In the genomic region with DNA sequence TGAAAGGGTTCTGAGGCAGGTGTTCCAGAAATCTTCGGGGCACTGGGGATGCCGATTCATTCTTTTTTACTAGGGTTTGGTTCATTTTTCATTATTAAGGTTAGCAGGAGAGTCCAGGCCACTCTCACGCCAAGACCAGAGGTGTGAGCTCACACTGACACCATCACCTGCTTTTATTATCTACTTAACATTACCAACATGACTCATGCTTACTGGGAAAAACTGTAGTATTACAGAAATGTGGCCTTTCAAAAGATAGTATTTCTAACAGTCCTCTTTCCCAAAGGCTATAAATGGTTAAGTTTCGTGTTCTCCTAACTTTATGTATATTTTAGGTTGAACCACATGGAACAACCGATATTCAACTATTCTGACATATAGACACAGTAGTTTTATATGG, we compare ENCODE assay signal across 18 cellular contexts.
DNase-seq lines count a peak whose midpoint lies in the region; ATAC-seq and TF ChIP-seq lines count a peak whose summit lies in the region.
"Had no signal": no experiment of that assay in that cellular context is flagged by ENCODE, and none has a peak within 500 bp of the region (broad histone marks: within the 10 kb centered on the region; RNA-seq: fewer than 3 reads in every experiment).

No MANE protein-coding gene starts in this region.

- peak overlapping the region; percentile 55 for H3K27ac Mint-ChIP-seq in endodermal cell
- H3K27ac Mint-ChIP-seq: CD8-positive, alpha-beta T cell; HFFc6 had no signal

- no peak for ATAC-seq in activated CD4-positive, CD25-positive, alpha-beta regulatory T cell treated with anti-CD3 and anti-CD28 coated beads, Interleukin-2, amount 50 U/mL, for 24 hours

- no peak for TF ChIP-seq CTCF in endodermal cell (conservative IDR thresholded peaks at IDR 0.05)
- TF ChIP-seq CTCF in vagina (IDR thresholded peaks at IDR 0.05): no peak
- TF ChIP-seq CTCF in OCI-LY7 (conservative IDR thresholded peaks at IDR 0.05; ENCODE audit: low read length): no peak

- no peak overlapping the region for H3K9ac ChIP-seq in endodermal cell (ENCODE audit: extremely low read depth, low read length, poor library complexity, severe bottlenecking)
- H3K9ac ChIP-seq: SK-N-SH had no signal

- H3K36me3 Mint-ChIP-seq in endodermal cell (ENCODE audit: low read depth): peaks cover 83% of the 10 kb centered on the region
- H3K36me3 Mint-ChIP-seq: CD8-positive, alpha-beta T cell had no signal

- H3K9me2 ChIP-seq in OCI-LY7 (ENCODE audit: insufficient read depth, low read length): no peaks in the 10 kb centered on the region
- H3K9me2 ChIP-seq: SK-N-SH had no signal

- intact Hi-C loops in vagina (cut with DNase I) (no loop called here), OCI-LY7 (cut with micrococcal nuclease; ENCODE audit: unreplicated experiment) (loop anchor here (2.0 to 5.0 kb wide), 3 partner anchors 296 to 813 kb away; no protein-coding TSS in a partner anchor)

- H3K4me3 Mint-ChIP-seq in endodermal cell: no peak overlapping the region
- H3K4me3 Mint-ChIP-seq: CD8-positive, alpha-beta T cell; HFFc6 had no signal

- CTCF ChIA-PET in OCI-LY7 (lab: Charles Lee; ENCODE audit: unreplicated experiment): interaction anchor here (1.0 kb wide), 1 partner anchor 9 kb away, joined by 3 read pairs; no protein-coding TSS in a partner anchor

- peaks cover 7% of the 10 kb centered on the region for H3K4me1 Mint-ChIP-seq in endodermal cell

- H3K9me3 Mint-ChIP-seq in endodermal cell: no peaks in the 10 kb centered on the region
- H3K9me3 Mint-ChIP-seq: CD8-positive, alpha-beta T cell; HFFc6 had no signal

- H3K4me1 ChIP-seq in endodermal cell (ENCODE audit: control insufficient read depth, insufficient read depth, low read length) (peaks cover 6% of the 10 kb centered on the region), muscle layer of duodenum (ENCODE audit: control insufficient read depth in 1 of 2, insufficient read depth in 2 of 2, low read length in 2 of 2) (peaks cover 0 to 9% of the 10 kb centered on the region in 2 donors), vagina (peaks cover 9% of the 10 kb centered on the region), OCI-LY7 (ENCODE audit: insufficient read depth, low read length, poor library complexity, severe bottlenecking) (no peaks in the 10 kb centered on the region)

- no peaks in the 10 kb centered on the region for H4K20me1 ChIP-seq in OCI-LY7 (ENCODE audit: insufficient read depth, low read length)

- no TSS peak for BruUV-seq in OCI-LY7 (replicated peaks; lab: Mats Ljungman, UMichigan)

- DNase-seq in NK-92 treated with Interleukin-12 subunit alpha and Interleukin-12 subunit beta, amount 100 ng/mL, for 24 hours (lab: John Stamatoyannopoulos, UW): peak; percentile 34
- no peak for DNase-seq in NK-92 (lab: John Stamatoyannopoulos, UW; ENCODE audit: unreplicated experiment)
- DNase-seq in endodermal cell: no peak
- DNase-seq in vagina (ENCODE audit: extremely low spot score in 2 of 2): no peak
- no peak for DNase-seq in OCI-LY7 (ENCODE audit: low spot score)
- DNase-seq in SHP77 treated with DMSO at 0.1 percent for 48 hours (lab: John Stamatoyannopoulos, UW): no peak
- DNase-seq: C1 segment of cervical spinal cord, NCI-H2171, NCI-H524 treated with DMSO at 0.1 percent for 48 hours, SIG-M5 had no signal

- H3K4me2 ChIP-seq in OCI-LY7 (ENCODE audit: low read length): no peak overlapping the region
- H3K4me2 ChIP-seq: PC-9, SK-N-SH had no signal

- H3K36me3 ChIP-seq in endodermal cell (ENCODE audit: control insufficient read depth, insufficient read depth, low read length) (peaks cover 100% of the 10 kb centered on the region), muscle layer of duodenum (ENCODE audit: control insufficient read depth in 1 of 2, insufficient read depth in 2 of 2, low read length in 2 of 2) (peaks cover 0 to 31% of the 10 kb centered on the region in 2 donors), vagina (peaks cover 0 to 30% of the 10 kb centered on the region in 2 donors), OCI-LY7 (ENCODE audit: insufficient read depth, low read length) (no peaks in the 10 kb centered on the region)

- H3K79me2 ChIP-seq in OCI-LY7 (ENCODE audit: insufficient read depth, low read depth, low read length): no peaks in the 10 kb centered on the region

- no peak for TF ChIP-seq POLR2A in vagina (IDR thresholded peaks at IDR 0.05)

- H3K4me3 ChIP-seq in endodermal cell (ENCODE audit: low read length) (no peak overlapping the region), muscle layer of duodenum (ENCODE audit: low read depth in 1 of 2, low read length in 2 of 2) (no peak overlapping the region), vagina (no peak overlapping the region), OCI-LY7 (ENCODE audit: low read depth, low read length, poor library complexity, severe bottlenecking) (no peak overlapping the region)
- H3K4me3 ChIP-seq: GM12878, PC-9 had no signal

- H2AFZ ChIP-seq in OCI-LY7 (ENCODE audit: low read length): no peak overlapping the region
- H2AFZ ChIP-seq: PC-9 had no signal

- WGBS in endodermal cell (ENCODE audit: insufficient coverage in 1 of 2, insufficient read length in 1 of 2), 2 experiments: 97% methylated on average over 5 of the region's 5 CpGs; no CpG with 5 or more reads in 1 of the 2 experiments

- H3K27ac ChIP-seq in endodermal cell (ENCODE audit: low read depth, low read length) (peak overlapping the region; percentile 33), muscle layer of duodenum (ENCODE audit: low read length) (peak overlapping the region; percentile 27), vagina (peak overlapping the region; percentile 23), OCI-LY7 (ENCODE audit: low read depth, low read length, poor library complexity, severe bottlenecking) (no peak overlapping the region)
- H3K27ac ChIP-seq: 22Rv1, PC-9 had no signal

- H3K9me3 ChIP-seq in endodermal cell (ENCODE audit: control insufficient read depth, low read length): no peaks in the 10 kb centered on the region
- H3K9me3 ChIP-seq in muscle layer of duodenum (ENCODE audit: control insufficient read depth in 1 of 2, low read length in 2 of 2): no peaks in the 10 kb centered on the region
- no peaks in the 10 kb centered on the region for H3K9me3 ChIP-seq in vagina
- H3K9me3 ChIP-seq in OCI-LY7 (ENCODE audit: low read length): no peaks in the 10 kb centered on the region
- H3K9me3 ChIP-seq: SK-N-SH had no signal

- POLR2A ChIA-PET in OCI-LY7 (lab: Charles Lee): no interaction called here

- no peaks in the 10 kb centered on the region for H3K27me3 Mint-ChIP-seq in endodermal cell (ENCODE audit: insufficient read depth)

- H3K27me3 ChIP-seq in endodermal cell (ENCODE audit: control insufficient read depth, insufficient read depth, low read length, poor library complexity, severe bottlenecking): no peaks in the 10 kb centered on the region
- no peaks in the 10 kb centered on the region for H3K27me3 ChIP-seq in muscle layer of duodenum (ENCODE audit: low read depth, low read length)
- no peaks in the 10 kb centered on the region for H3K27me3 ChIP-seq in vagina
